In genomic region chr21:25710550-25710949, GRCh38 we compare ENCODE assay signal across 6 cellular contexts.
"Had no signal": no experiment of that assay in that cellular context is flagged by ENCODE, and none has a peak within 500 bp of the region (broad histone marks: within the 10 kb centered on the region; RNA-seq: fewer than 3 reads in every experiment).

No MANE protein-coding gene starts in this region.

- DNase-seq: H9, HCEC 1CT had no signal

- H3K27me3 Mint-ChIP-seq: IgD-negative memory B cell had no signal

- H3K9me3 Mint-ChIP-seq: GM23338, H9, IgD-negative memory B cell had no signal

- ATAC-seq: GM23338, HepG2 had no signal

- H3K27ac ChIP-seq: HL-60 had no signal

- H3K4me3 ChIP-seq: GM23338 had no signal

- H3K4me1 Mint-ChIP-seq: IgD-negative memory B cell had no signal

- H3K27ac Mint-ChIP-seq: GM23338, IgD-negative memory B cell had no signal

- H3K4me3 Mint-ChIP-seq: GM23338, H9, IgD-negative memory B cell had no signal

- H3K4me2 ChIP-seq: GM23338 had no signal
